13 cellular contexts compared by ENCODE assay signal in the genomic region with DNA sequence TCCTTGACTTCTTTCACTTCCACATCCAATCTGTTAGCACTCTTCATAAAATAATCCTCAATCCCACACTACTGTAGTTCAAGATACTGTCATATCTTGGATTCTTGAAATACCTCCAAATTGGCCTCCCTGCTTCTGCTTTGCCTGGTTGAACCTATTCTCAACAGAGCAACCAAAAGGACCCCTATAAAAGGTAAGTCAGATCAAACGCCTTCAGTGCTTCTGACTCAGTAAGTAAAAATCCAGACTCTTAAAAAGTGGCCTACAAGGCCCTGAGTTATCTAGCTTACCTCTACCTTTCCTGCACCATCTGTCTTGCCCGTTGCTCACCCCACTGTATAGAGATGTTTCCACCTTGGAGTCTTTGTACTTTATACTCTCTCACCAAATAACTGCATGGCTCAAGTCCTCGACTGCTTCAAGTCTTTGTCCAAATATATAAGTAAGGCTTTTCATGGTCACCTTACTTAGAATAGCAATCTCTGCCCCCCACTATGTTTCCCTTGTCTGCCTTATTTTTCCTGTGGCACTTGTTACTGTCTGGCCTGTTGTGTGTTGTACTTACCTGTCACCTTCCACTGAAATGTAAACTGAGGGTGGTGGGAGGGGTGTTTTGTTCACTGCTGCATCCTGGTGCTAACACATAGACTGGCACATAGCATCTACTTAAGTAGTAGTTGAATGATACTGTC. TPM values are rescaled to one million over a fixed set of nuclear protein-coding genes. Genes with fewer than 3 reads are reported as not detected.
A peak's percentile ranks its signal among the peaks of the same experiment; 100 is the strongest.
DNase-seq lines count a peak whose midpoint lies in the region; ATAC-seq, FAIRE-seq and TF ChIP-seq lines count a peak whose summit lies in the region.
"Had no signal": no experiment of that assay in that cellular context is flagged by ENCODE, and none has a peak within 500 bp of the region (broad histone marks: within the 10 kb centered on the region; RNA-seq: fewer than 3 reads in every experiment).

No MANE protein-coding gene starts in this region.

- H3K4me1 Mint-ChIP-seq in CD14-positive monocyte (peaks cover 75% of the 10 kb centered on the region), nephron (peaks cover 51% of the 10 kb centered on the region)

- H3K27ac Mint-ChIP-seq in CD14-positive monocyte: peak overlapping the region; percentile 31 to 95 (median 74)
- peak overlapping the region; percentile 12 to 100 (median 98) for H3K27ac Mint-ChIP-seq in nephron

- intact Hi-C loops in CD14-positive monocyte (cut with micrococcal nuclease): no loop called here

- H3K4me3 Mint-ChIP-seq in CD14-positive monocyte: no peak overlapping the region
- H3K4me3 Mint-ChIP-seq in nephron: no peak overlapping the region

- H3K27ac ChIP-seq in caudate nucleus (ENCODE audit: low read depth, low read length): peak overlapping the region; percentile 54

- TF ChIP-seq CTCF in CD14-positive monocyte (IDR thresholded peaks at IDR 0.05): no peak
- no peak for TF ChIP-seq CTCF in nephron (IDR thresholded peaks at IDR 0.05; ENCODE audit: unreplicated experiment in 3 of 3)

- no peak for ATAC-seq in GM18498 (IDR thresholded peaks at IDR 0.05; ENCODE audit: unreplicated experiment)
- ATAC-seq in GM18520 (IDR thresholded peaks at IDR 0.05; ENCODE audit: unreplicated experiment): no peak

- H3K9me3 Mint-ChIP-seq in CD14-positive monocyte (no peaks in the 10 kb centered on the region), nephron (no peaks in the 10 kb centered on the region)

- no peak for FAIRE-seq in HTR-8/SVneo (lab: Jason Lieb, UNC)

- no peak for DNase-seq in CD14-positive monocyte (ENCODE audit: low spot score)
- peak; percentile 50 for DNase-seq in M059J (ENCODE audit: low read depth)
- DNase-seq in caudate nucleus (lab: John Stamatoyannopoulos, UW): no peak
- no peak for DNase-seq in effector CD4-positive, alpha-beta T cell
- no peak for DNase-seq in HTR-8/SVneo (ENCODE audit: insufficient read length, low spot score)
- DNase-seq: activated T-cell treated with anti-CD3 and anti-CD28 coated beads for 4 hours, dermis blood vessel endothelial cell, head of caudate nucleus, NCI-H1436, T1000 had no signal

- H3K27me3 Mint-ChIP-seq in CD14-positive monocyte (ENCODE audit: low read depth in 3 of 3) (peaks cover 0 to 2% (median 0%) of the 10 kb centered on the region in 3 donors), nephron (ENCODE audit: low read depth) (peaks cover 7% of the 10 kb centered on the region)

- H3K36me3 Mint-ChIP-seq in CD14-positive monocyte (peaks cover 51 to 54% of the 10 kb centered on the region in 2 donors), nephron (ENCODE audit: low read depth) (peaks cover 49% of the 10 kb centered on the region)

RNA-seq across cellular contexts. Expression of a gene that starts 5.1 kb away (rescaled TPM):
- polyA plus RNA-seq in CD14-positive monocyte: 1 to 10 TPM; 8.3 to 9.5 TPM
- 13.1 and 17.0 TPM in 2 replicates for total RNA-seq in M059J (2014; rRNA removed; shearing (Covaris generic))

RNA-seq across cellular contexts. Expression of a gene that starts 43.8 kb away (rescaled TPM):
- 1 to 10 TPM; 3.1 to 6.0 TPM for polyA plus RNA-seq in CD14-positive monocyte
- 36.2 and 41.2 TPM in 2 replicates for total RNA-seq in M059J (2014; rRNA removed; shearing (Covaris generic))
